In genomic region chr9:73223594-73223993, GRCh38 we compare ENCODE assay signal across 1 cellular context.
TF ChIP-seq lines count a peak whose summit lies in the region.

No MANE protein-coding gene starts in this region.

TF ChIP-seq in H1, 55 proteins besides CTCF, POLR2A, EP300 and RAD21:
- no peak for TF ChIP-seq NANOG (IDR thresholded peaks at IDR 0.05; ENCODE audit: insufficient read depth, low read depth, low read length, poor library complexity, severe bottlenecking)
